Comparison of ENCODE assay signal across 8 cellular contexts in the genomic region with DNA sequence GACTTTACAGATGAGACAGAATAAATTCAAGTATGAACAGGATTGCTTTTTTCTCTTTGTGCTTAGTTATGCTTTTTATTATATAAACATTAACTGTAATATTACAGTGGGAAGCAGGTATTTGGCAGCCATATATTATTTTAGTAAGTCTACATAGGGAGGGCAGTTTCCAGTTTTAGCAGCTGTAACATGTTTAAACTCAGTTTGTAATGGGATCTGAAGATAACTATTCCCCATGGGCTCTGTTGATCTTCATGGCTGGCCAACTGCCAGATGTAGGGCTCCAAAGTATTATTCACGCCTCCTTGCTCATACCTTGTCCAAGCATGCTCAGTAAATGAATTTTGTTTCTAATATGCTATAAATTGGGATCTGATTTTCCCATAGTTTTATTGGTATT.
DNase-seq lines count a peak whose midpoint lies in the region; ATAC-seq, FAIRE-seq and TF ChIP-seq lines count a peak whose summit lies in the region.

No MANE protein-coding gene starts in this region.

- H3K27ac ChIP-seq in lung (ENCODE audit: low read depth in 1 of 2, low read length in 1 of 2) = peak overlapping the region in 1 of 2 donors; percentile 92

- no peaks in the 10 kb centered on the region for H3K9me3 ChIP-seq in lung (ENCODE audit: control insufficient read depth in 2 of 2, insufficient read depth in 1 of 2, low read length in 1 of 2)

- 60 to 79% methylated on average over 1 of the region's 1 CpG for WGBS in lung, 2 donors

- no peak for ATAC-seq in lung (ENCODE audit: insufficient read depth, low FRiP score)
- ATAC-seq in GM21529 (IDR thresholded peaks at IDR 0.05; ENCODE audit: unreplicated experiment) = no peak
- no peak for ATAC-seq in GM19351 (IDR thresholded peaks at IDR 0.05; ENCODE audit: unreplicated experiment)
- no peak for ATAC-seq in HG03135 (IDR thresholded peaks at IDR 0.05; ENCODE audit: unreplicated experiment)

- H3K4me3 ChIP-seq in astrocyte of the spinal cord (ENCODE audit: low read depth, low read length) = no peak overlapping the region
- no peak overlapping the region for H3K4me3 ChIP-seq in lung

- DNase-seq in DMS 273 (lab: John Stamatoyannopoulos, UW; ENCODE audit: unreplicated experiment) (peak; percentile 86), NCI-H2107 treated with DMSO at 0.1 percent for 48 hours (lab: John Stamatoyannopoulos, UW; ENCODE audit: unreplicated experiment) (peak; percentile 78), astrocyte of the spinal cord (ENCODE audit: low read depth, low spot score) (peak; percentile 80), lung (ENCODE audit: low spot score) (peak; percentile 42), D721Med (ENCODE audit: insufficient read length, low spot score) (no peak)

- no peak for FAIRE-seq in D721Med (lab: Jason Lieb, UNC)

- TF ChIP-seq CTCF in astrocyte of the spinal cord (IDR thresholded peaks at IDR 0.05; ENCODE audit: low read depth, low read length) = no peak
- no peak for TF ChIP-seq CTCF in lung (IDR thresholded peaks at IDR 0.05; ENCODE audit: control extremely low read depth, extremely low read depth)
- TF ChIP-seq CTCF in D721Med (IDR thresholded peaks at IDR 0.05; ENCODE audit: insufficient read depth, missing control alignments) = no peak

- H3K36me3 ChIP-seq in lung (ENCODE audit: control insufficient read depth in 2 of 2, insufficient read depth in 2 of 2, low read length in 2 of 2) = peaks cover 12 to 33% of the 10 kb centered on the region in 2 donors

- in situ Hi-C loops in astrocyte of the spinal cord (cut with HindIII; ENCODE audit: low sequenced_read_pairs) = no loop called here

- H3K4me1 ChIP-seq in lung (ENCODE audit: control insufficient read depth in 2 of 2, insufficient read depth in 2 of 2, low read length in 2 of 2) = peaks cover 8 to 33% of the 10 kb centered on the region in 2 donors

- H3K27me3 ChIP-seq in lung (ENCODE audit: control insufficient read depth, insufficient read depth) = no peaks in the 10 kb centered on the region
